1 cellular context compared by ENCODE assay signal in the genomic region with DNA sequence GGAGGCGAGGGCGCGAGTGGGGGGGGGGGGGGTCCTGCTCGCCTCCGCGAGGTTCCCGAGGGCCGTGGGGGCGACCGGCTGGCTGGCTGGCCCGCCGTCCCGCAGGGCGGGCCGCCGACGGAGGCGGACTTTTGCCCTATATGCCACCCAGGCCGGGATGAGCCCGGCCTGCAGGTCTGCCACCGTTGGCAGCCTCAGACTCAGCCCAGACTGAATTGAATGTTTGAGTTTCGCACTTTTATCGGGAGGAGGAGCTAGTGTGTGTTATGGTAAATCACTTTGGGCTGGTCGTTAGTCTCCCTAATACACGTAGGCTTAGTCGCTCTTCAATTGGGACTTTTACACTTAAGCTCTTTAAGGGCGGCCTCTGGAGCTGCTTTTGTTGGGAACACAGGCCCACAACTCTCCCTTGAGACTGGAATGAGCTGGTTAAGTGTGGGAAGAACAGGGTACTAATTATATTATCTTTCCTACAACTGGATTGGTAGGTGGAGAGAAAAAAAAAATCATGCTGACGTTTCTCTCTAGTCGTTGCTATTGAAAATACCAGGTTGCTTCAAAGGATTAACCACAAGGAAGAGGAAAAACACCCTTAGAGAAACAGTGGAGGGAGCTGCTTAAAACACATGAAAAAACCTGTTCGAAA.
A peak's percentile ranks its signal among the peaks of the same experiment; 100 is the strongest.
TF ChIP-seq lines count a peak whose summit lies in the region.

No MANE protein-coding gene starts in this region.

TF ChIP-seq in HepG2, 621 proteins besides CTCF, POLR2A, EP300 and RAD21 (continued from another document):
- TF ChIP-seq NFE2L1 (CRISPR knock-in tag; IDR thresholded peaks at IDR 0.05; ENCODE audit: borderline replicate concordance) (no peak), FOXK1 (CRISPR knock-in tag; IDR thresholded peaks at IDR 0.05; ENCODE audit: borderline replicate concordance, low read depth) (no peak), NR2F6 (IDR thresholded peaks at IDR 0.05) (peak; percentile 6; the same call in 1 of the 2 replicates), NR2F6 (CRISPR knock-in tag; IDR thresholded peaks at IDR 0.05) (no peak), ZMYM2 (CRISPR knock-in tag; IDR thresholded peaks at IDR 0.05) (no peak), KAT7 (CRISPR knock-in tag; IDR thresholded peaks at IDR 0.05; ENCODE audit: borderline replicate concordance) (no peak), ZNF670 (CRISPR knock-in tag; IDR thresholded peaks at IDR 0.05; ENCODE audit: borderline replicate concordance) (0 out of 2 replicates have a peak, but pooled peaks have one; percentile 8), SPEN (CRISPR knock-in tag; IDR thresholded peaks at IDR 0.05; ENCODE audit: low read depth) (no peak), FOXC1 (CRISPR knock-in tag; IDR thresholded peaks at IDR 0.05; ENCODE audit: borderline replicate concordance) (no peak), REL (CRISPR knock-in tag; conservative IDR thresholded peaks at IDR 0.05) (no peak), MLXIP (CRISPR knock-in tag; IDR thresholded peaks at IDR 0.05; ENCODE audit: borderline replicate concordance) (no peak), ZFP90 (CRISPR knock-in tag; IDR thresholded peaks at IDR 0.05; ENCODE audit: borderline replicate concordance) (no peak), ZNF788 (CRISPR knock-in tag; IDR thresholded peaks at IDR 0.05; ENCODE audit: borderline replicate concordance) (peak; percentile 13; the same call in 1 of the 2 replicates), SNAPC2 (CRISPR knock-in tag; IDR thresholded peaks at IDR 0.05) (0 out of 2 replicates have a peak, but pooled peaks have one; percentile 14), MAFG (CRISPR knock-in tag; IDR thresholded peaks at IDR 0.05) (no peak), MED1 (CRISPR knock-in tag; IDR thresholded peaks at IDR 0.05) (peak; percentile 77), ZC3H4 (CRISPR knock-in tag; IDR thresholded peaks at IDR 0.05; ENCODE audit: borderline replicate concordance) (peak; percentile 97; the same call in 1 of the 2 replicates), TBX3 (IDR thresholded peaks at IDR 0.05; ENCODE audit: borderline replicate concordance) (peak; percentile 54; the same call in 1 of the 2 replicates), ZNF430 (CRISPR knock-in tag; IDR thresholded peaks at IDR 0.05) (no peak), CBFB (CRISPR knock-in tag; IDR thresholded peaks at IDR 0.05) (no peak), KLF9 (CRISPR knock-in tag; IDR thresholded peaks at IDR 0.05; ENCODE audit: low read depth) (peak; percentile 48; the same call in 1 of the 2 replicates), ZNF446 (CRISPR knock-in tag; IDR thresholded peaks at IDR 0.05) (peak; percentile 13; the same call in 1 of the 2 replicates), PITX1 (CRISPR knock-in tag; IDR thresholded peaks at IDR 0.05) (peak; percentile 60; the same call in 1 of the 2 replicates), SRY (CRISPR knock-in tag; IDR thresholded peaks at IDR 0.05) (no peak), NFAT5 (CRISPR knock-in tag; IDR thresholded peaks at IDR 0.05) (no peak; the same call in 1 of the 2 replicates), FOXJ3 (CRISPR knock-in tag; IDR thresholded peaks at IDR 0.05; ENCODE audit: borderline replicate concordance) (no peak; the same call in 1 of the 2 replicates), ZNF513 (CRISPR knock-in tag; conservative IDR thresholded peaks at IDR 0.05) (no peak), TBP (CRISPR knock-in tag; IDR thresholded peaks at IDR 0.05) (no peak), KLF16 (CRISPR knock-in tag; IDR thresholded peaks at IDR 0.05) (peak in 1 of 2 experiments; percentile 21; a peak in 1 of 4 replicates), ETV6 (CRISPR knock-in tag; conservative IDR thresholded peaks at IDR 0.05) (0 out of 2 replicates have a peak, but pooled peaks have one; percentile 22), PRDM4 (CRISPR knock-in tag; IDR thresholded peaks at IDR 0.05; ENCODE audit: borderline replicate concordance) (no peak), BRCA1 (CRISPR knock-in tag; IDR thresholded peaks at IDR 0.05) (0 out of 2 replicates have a peak, but pooled peaks have one; percentile 13), MEF2D (CRISPR knock-in tag; IDR thresholded peaks at IDR 0.05) (0 out of 2 replicates have a peak, but pooled peaks have one; percentile 52), MED8 (CRISPR knock-in tag; IDR thresholded peaks at IDR 0.05; ENCODE audit: insufficient replicate concordance) (peak; percentile 15), AKAP8 (CRISPR knock-in tag; IDR thresholded peaks at IDR 0.05) (no peak)
- TF ChIP-seq, protein P1, sequence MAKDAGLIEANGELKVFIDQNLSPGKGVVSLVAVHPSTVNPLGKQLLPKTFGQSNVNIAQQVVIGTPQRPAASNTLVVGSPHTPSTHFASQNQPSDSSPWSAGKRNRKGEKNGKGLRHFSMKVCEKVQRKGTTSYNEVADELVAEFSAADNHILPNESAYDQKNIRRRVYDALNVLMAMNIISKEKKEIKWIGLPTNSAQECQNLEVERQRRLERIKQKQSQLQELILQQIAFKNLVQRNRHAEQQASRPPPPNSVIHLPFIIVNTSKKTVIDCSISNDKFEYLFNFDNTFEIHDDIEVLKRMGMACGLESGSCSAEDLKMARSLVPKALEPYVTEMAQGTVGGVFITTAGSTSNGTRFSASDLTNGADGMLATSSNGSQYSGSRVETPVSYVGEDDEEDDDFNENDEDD (CRISPR knock-in tag; IDR thresholded peaks at IDR 0.05; ENCODE audit: borderline replicate concordance) = no peak
- TF ChIP-seq, protein P2, sequence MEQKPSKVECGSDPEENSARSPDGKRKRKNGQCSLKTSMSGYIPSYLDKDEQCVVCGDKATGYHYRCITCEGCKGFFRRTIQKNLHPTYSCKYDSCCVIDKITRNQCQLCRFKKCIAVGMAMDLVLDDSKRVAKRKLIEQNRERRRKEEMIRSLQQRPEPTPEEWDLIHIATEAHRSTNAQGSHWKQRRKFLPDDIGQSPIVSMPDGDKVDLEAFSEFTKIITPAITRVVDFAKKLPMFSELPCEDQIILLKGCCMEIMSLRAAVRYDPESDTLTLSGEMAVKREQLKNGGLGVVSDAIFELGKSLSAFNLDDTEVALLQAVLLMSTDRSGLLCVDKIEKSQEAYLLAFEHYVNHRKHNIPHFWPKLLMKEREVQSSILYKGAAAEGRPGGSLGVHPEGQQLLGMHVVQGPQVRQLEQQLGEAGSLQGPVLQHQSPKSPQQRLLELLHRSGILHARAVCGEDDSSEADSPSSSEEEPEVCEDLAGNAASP (CRISPR knock-in tag; IDR thresholded peaks at IDR 0.05; ENCODE audit: borderline replicate concordance) = no peak
TF ChIP-seq in HepG2: peak in this region for 118.
